Comparison of ENCODE assay signal across 10 cellular contexts in the genomic region with DNA sequence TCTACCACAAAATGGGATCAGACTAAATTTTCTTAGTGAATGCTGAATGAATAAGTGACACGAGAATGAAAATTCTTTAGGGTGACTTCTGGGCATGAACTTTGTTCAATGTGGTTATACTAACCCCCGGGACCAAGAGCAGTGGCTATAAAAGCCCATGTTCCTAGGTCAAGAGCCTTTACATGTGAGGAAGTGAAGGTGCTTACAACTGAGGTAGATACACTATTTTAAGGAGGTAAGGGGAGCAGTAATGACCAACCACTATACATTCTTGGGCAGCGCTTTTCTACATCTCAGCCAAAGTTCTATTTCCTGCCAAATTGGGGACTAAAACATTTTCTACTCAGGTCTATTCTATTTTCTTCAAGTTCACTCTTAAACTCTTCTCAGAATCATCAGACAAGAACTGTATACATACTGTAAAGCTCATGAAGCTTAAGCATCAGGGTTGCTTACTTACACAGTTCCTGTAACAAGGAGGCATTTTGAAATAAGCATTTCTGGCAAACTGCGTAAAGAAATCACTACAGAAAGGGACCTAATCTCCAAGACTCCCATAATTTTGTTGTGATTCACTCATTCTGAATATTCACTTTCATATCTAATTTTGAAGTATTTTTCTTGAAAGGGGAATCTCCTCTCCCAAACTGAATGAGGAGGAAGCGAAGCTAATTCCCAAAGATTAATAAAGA. TPM values are rescaled to one million over a fixed set of nuclear protein-coding genes. Genes with fewer than 3 reads are reported as not detected.
DNase-seq lines count a peak whose midpoint lies in the region; FAIRE-seq and TF ChIP-seq lines count a peak whose summit lies in the region.
"Had no signal": no experiment of that assay in that cellular context is flagged by ENCODE, and none has a peak within 500 bp of the region (broad histone marks: within the 10 kb centered on the region; RNA-seq: fewer than 3 reads in every experiment).

No MANE protein-coding gene starts in this region.

- H3K27me3 ChIP-seq in keratinocyte (ENCODE audit: control insufficient read depth, extremely low read depth, insufficient read depth, low read length): no peaks in the 10 kb centered on the region
- H3K27me3 ChIP-seq in spleen (replicated peaks in 1 of 7): peaks cover 0 to 78% (median 25%) of the 10 kb centered on the region in 7 donors

- 63 to 82% (median 71%) methylated on average over 5 of the region's 5 CpGs for WGBS in spleen, 5 donors

- TF ChIP-seq POLR2A in spleen (IDR thresholded peaks at IDR 0.05): no peak

- no peak overlapping the region for H2AFZ ChIP-seq in keratinocyte (ENCODE audit: control insufficient read depth, low read length)

- H3K9me3 Mint-ChIP-seq in HFFc6 (peaks cover 21% of the 10 kb centered on the region), brain (peaks cover 20 to 43% (median 40%) of the 10 kb centered on the region in 5 experiments)

- dilution Hi-C loops in keratinocyte (cut with MboI; ENCODE audit: extremely low pct_ligation_motif_present, low sequenced_read_pairs): no loop called here

- peak overlapping the region; percentile 43 for H3K27ac ChIP-seq in keratinocyte (ENCODE audit: control insufficient read depth, insufficient read depth, low read length)
- peak overlapping the region in 7 of 8 donors; percentile 81 to 93 (median 90) for H3K27ac ChIP-seq in spleen

- H3K36me3 ChIP-seq in keratinocyte (ENCODE audit: control insufficient read depth in 2 of 2, extremely low read depth in 1 of 2, insufficient read depth in 2 of 2, low read length in 2 of 2): no peaks in the 10 kb centered on the region
- no peaks in the 10 kb centered on the region for H3K36me3 ChIP-seq in spleen

- H3K27ac Mint-ChIP-seq in HFFc6: peak overlapping the region; percentile 19; the same call in 1 of the 2 replicates
- H3K27ac Mint-ChIP-seq in brain: no peak overlapping the region
- H3K27ac Mint-ChIP-seq: activated naive CD4-positive, alpha-beta T cell treated with anti-CD3 and anti-CD28 coated beads for 36 hours had no signal

- no peak for TF ChIP-seq CTCF in HFFc6 (IDR thresholded peaks at IDR 0.05)
- TF ChIP-seq CTCF in brain (conservative IDR thresholded peaks at IDR 0.05): no peak
- no peak for TF ChIP-seq CTCF in keratinocyte (optimal IDR thresholded peaks at IDR 0.05 in 1 of 3, IDR thresholded peaks at IDR 0.05 in 1 of 3, conservative IDR thresholded peaks at IDR 0.05 in 1 of 3; ENCODE audit: extremely low read depth in 1 of 3, insufficient read depth in 2 of 3, low read length in 3 of 3)
- TF ChIP-seq CTCF in spleen (IDR thresholded peaks at IDR 0.05 in 8 of 11, conservative IDR thresholded peaks at IDR 0.05 in 3 of 11): no peak

- intact Hi-C loops in spleen (cut with DNase I; ENCODE audit: low total_unique reads): loop anchor here (10.0 kb wide), 1 partner anchor 79 kb away; no protein-coding TSS in a partner anchor

- FAIRE-seq in keratinocyte (lab: Jason Lieb, UNC): peak; percentile 81

- no peaks in the 10 kb centered on the region for H3K9me1 ChIP-seq in keratinocyte (ENCODE audit: control insufficient read depth, extremely low read depth, insufficient read depth, low read length)

- H3K27me3 Mint-ChIP-seq in HFFc6 (ENCODE audit: insufficient read depth) (no peaks in the 10 kb centered on the region), brain (peaks cover 89% of the 10 kb centered on the region)

- peaks cover 59% of the 10 kb centered on the region for H3K4me1 Mint-ChIP-seq in HFFc6 (ENCODE audit: low read depth)
- H3K4me1 Mint-ChIP-seq in brain: peaks cover 13% of the 10 kb centered on the region

- H3K4me3 Mint-ChIP-seq in HFFc6 (peak overlapping the region; percentile 92), brain (peak overlapping the region in 4 of 5 experiments; percentile 78 to 93 (median 86))

- H4K20me1 ChIP-seq in keratinocyte (ENCODE audit: control insufficient read depth, extremely low read depth, insufficient read depth, low read length): no peaks in the 10 kb centered on the region

- H3K4me2 ChIP-seq in keratinocyte (ENCODE audit: control insufficient read depth, extremely low read depth, insufficient read depth, low read depth, low read length): peak overlapping the region; percentile 84

- H3K79me2 ChIP-seq in keratinocyte (ENCODE audit: control insufficient read depth, insufficient read depth, low read length): peaks cover 62% of the 10 kb centered on the region

- no peak for DNase-seq in HFFc6
- no peak for DNase-seq in keratinocyte (ENCODE audit: low read depth, low spot score)
- DNase-seq in spleen: no peak
- DNase-seq in NCI-H748 (lab: John Stamatoyannopoulos, UW; ENCODE audit: unreplicated experiment): no peak
- no peak for DNase-seq in T-helper 1 cell
- no peak for DNase-seq in cerebellar nuclear complex (lab: John Stamatoyannopoulos, UW)
- no peak for DNase-seq in activated naive CD4-positive, alpha-beta T cell treated with Interleukin-2 at 50 U/mL for 16 hours
- DNase-seq: activated naive CD4-positive, alpha-beta T cell treated with anti-CD3 and anti-CD28 coated beads for 36 hours; retina had no signal

- peak overlapping the region; percentile 73 for H3K9ac ChIP-seq in keratinocyte (ENCODE audit: control insufficient read depth, extremely low read depth, insufficient read depth, low read length)

- H3K4me1 ChIP-seq in keratinocyte (ENCODE audit: control insufficient read depth, extremely low read depth, insufficient read depth, low read length) (peaks cover 29% of the 10 kb centered on the region), spleen (peaks cover 0 to 21% (median 7%) of the 10 kb centered on the region in 6 donors)

- H3K9me3 ChIP-seq in keratinocyte (ENCODE audit: control insufficient read depth, low read depth, low read length): no peaks in the 10 kb centered on the region
- H3K9me3 ChIP-seq in spleen: peaks cover 0 to 27% (median 20%) of the 10 kb centered on the region in 8 donors

- H3K4me3 ChIP-seq in keratinocyte (ENCODE audit: control insufficient read depth in 2 of 3, extremely low read depth in 1 of 3, insufficient read depth in 2 of 3, low read depth in 1 of 3, low read length in 3 of 3) (peak overlapping the region; percentile 66 to 78 (median 71)), spleen (peak overlapping the region in 6 of 8 donors; percentile 14 to 80 (median 62))

- H3K36me3 Mint-ChIP-seq in HFFc6 (ENCODE audit: low read depth): peaks cover 13% of the 10 kb centered on the region
- H3K36me3 Mint-ChIP-seq in brain: peaks cover 6% of the 10 kb centered on the region

RNA-seq across cellular contexts. Expression of a gene that starts 8.5 kb away (rescaled TPM):
- 10 to 100 TPM; 36.9 to 60.3 (median 52.9) TPM for total RNA-seq in HFFc6 (2021; fragmentation: NEBNext Ultra II Directional; extraction: Animal tissue kit (Norgen Biotek cat#: 25700))
- polyA plus RNA-seq in brain (ENCODE audit: insufficient read depth, low read depth, low replicate concordance): 1.3 TPM
- polyA plus RNA-seq in keratinocyte: 40.0 to 79.7 TPM (median 67.7 TPM) in 3 replicates
- polyA plus RNA-seq in keratinocyte (2011; ENCODE audit: low read depth): 66.5 TPM
- polyA plus RNA-seq in keratinocyte (2011; cell fraction: cytosol; rRNA removed): 31.7 and 61.5 TPM in 2 replicates
- polyA plus RNA-seq in keratinocyte (2011; cell fraction: nucleus; rRNA removed): 59.8 and 80.6 TPM in 2 replicates
- polyA plus RNA-seq in keratinocyte (2012; ENCODE audit: low replicate concordance): 26.3 and 56.8 TPM in 2 replicates
- polyA minus RNA-seq in keratinocyte: 21.1 to 119 TPM (median 48.5 TPM) in 3 replicates
- 50.8 TPM for polyA minus RNA-seq in keratinocyte (2011; cell fraction: cytosol; rRNA and poly(A)+ RNA removed)
- polyA minus RNA-seq in keratinocyte (2011; cell fraction: nucleus; rRNA and poly(A)+ RNA removed): 82.7 and 152 TPM in 2 replicates
- 100 to 1,000 TPM in 2 of 7 donors, 10 to 100 TPM in 5; 42.8 to 124 (median 90.9) TPM for total RNA-seq in spleen
- 10 to 100 TPM in 2 of 3 donors, 1 to 10 TPM in 1; 7.3 to 21.2 (median 13.0) TPM for polyA plus RNA-seq in spleen
